Comparison of ENCODE assay signal across 9 cellular contexts in the genomic region with DNA sequence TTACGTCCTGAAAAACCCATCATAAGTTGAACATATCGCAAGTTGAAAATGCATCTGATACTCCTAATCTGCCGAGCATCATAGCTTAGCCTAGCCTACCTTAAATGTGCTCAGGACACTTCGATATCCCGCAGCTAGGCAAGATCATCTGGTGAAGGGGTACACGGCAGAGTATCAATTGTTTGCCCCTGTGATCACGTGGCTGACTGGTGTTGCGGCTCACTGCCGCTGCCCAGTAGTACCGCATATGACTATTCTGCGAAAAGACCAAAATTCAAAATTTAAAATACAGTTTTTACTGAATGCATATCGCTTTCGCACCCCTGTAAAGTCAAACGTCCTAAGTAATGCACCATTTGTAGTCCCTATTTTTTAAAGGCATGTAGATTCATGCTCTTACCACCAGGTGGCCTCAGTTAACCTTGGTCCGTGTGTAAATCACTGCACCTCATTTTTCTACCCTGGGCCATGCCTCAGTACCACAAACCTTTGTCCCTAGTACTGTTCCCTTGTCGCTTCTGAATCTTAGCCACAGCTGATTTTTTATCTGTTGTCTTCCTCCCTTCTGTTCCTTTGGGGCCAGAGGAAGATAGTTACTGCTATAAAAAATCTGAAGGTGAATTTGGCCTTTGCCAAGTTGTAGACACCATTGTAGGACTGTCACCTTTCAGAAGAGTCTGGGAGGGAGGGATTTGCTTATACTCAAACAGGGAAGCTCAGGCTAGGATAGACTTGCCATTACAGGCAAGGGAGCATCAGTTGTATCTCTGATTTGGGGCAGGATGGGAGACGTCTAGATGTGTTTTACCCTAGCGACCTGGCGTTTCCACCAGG. TPM values are rescaled to one million over a fixed set of nuclear protein-coding genes. Genes with fewer than 3 reads are reported as not detected.
DNase-seq lines count a peak whose midpoint lies in the region; ATAC-seq and TF ChIP-seq lines count a peak whose summit lies in the region.
"Had no signal": no experiment of that assay in that cellular context is flagged by ENCODE, and none has a peak within 500 bp of the region (broad histone marks: within the 10 kb centered on the region; RNA-seq: fewer than 3 reads in every experiment).

No MANE protein-coding gene starts in this region.

- ATAC-seq in activated naive CD8-positive, alpha-beta T cell treated with anti-CD3 and anti-CD28 coated beads, Interleukin-2, amount 10 ng/mL, durations not matched to agents 7 days and 5 days (ENCODE audit: low read depth) = peak; percentile 61
- ATAC-seq in HG03095 (IDR thresholded peaks at IDR 0.05; ENCODE audit: unreplicated experiment) (no peak), GM19397 (IDR thresholded peaks at IDR 0.05; ENCODE audit: unreplicated experiment) (no peak)

- no peak for DNase-seq in activated naive CD8-positive, alpha-beta T cell treated with anti-CD3 and anti-CD28 coated beads, Interleukin-2, amount 10 ng/mL, durations not matched to agents 7 days and 5 days
- DNase-seq in activated naive CD8-positive, alpha-beta T cell treated with anti-CD3 and anti-CD28 coated beads for 36 hours = no peak
- peak; percentile 87 for DNase-seq in fibroblast of peridontal ligament (ENCODE audit: extremely low read depth)

- no peaks in the 10 kb centered on the region for H3F3A ChIP-seq in Loucy (ENCODE audit: low read depth)

- no peaks in the 10 kb centered on the region for H3K79me2 ChIP-seq in Loucy (ENCODE audit: insufficient read depth, low read length)

- peaks cover 18% of the 10 kb centered on the region; the same call in 1 of the 2 replicates for H3K36me3 ChIP-seq in Loucy (ENCODE audit: insufficient read depth, low read length)

- no peak overlapping the region for H3K9ac ChIP-seq in Loucy (ENCODE audit: low read depth, low read length, poor library complexity, severe bottlenecking)

- POLR2A ChIA-PET in activated naive CD8-positive, alpha-beta T cell treated with anti-CD3 and anti-CD28 coated beads, Interleukin-2, amount 10 ng/mL, durations not matched to agents 7 days and 5 days (lab: Charles Lee) = no interaction called here

- H3K9me2 ChIP-seq in Loucy (replicated peaks; ENCODE audit: low read depth, low read length) = no peaks in the 10 kb centered on the region

- no peaks in the 10 kb centered on the region for H3K4me1 ChIP-seq in Loucy (ENCODE audit: insufficient read depth, low read length, poor library complexity, severe bottlenecking)

- no peaks in the 10 kb centered on the region for H3K9me3 ChIP-seq in Loucy (ENCODE audit: insufficient read depth, low read depth, low read length)

- H3K27me3 ChIP-seq in Loucy (ENCODE audit: insufficient read depth, low read length, poor library complexity, severe bottlenecking) = no peaks in the 10 kb centered on the region

- H3K27ac Mint-ChIP-seq in activated naive CD8-positive, alpha-beta T cell treated with anti-CD3 and anti-CD28 coated beads, Interleukin-2, amount 10 ng/mL, durations not matched to agents 7 days and 5 days = no peak overlapping the region
- H3K27ac Mint-ChIP-seq in activated naive CD8-positive, alpha-beta T cell treated with anti-CD3 and anti-CD28 coated beads for 36 hours = no peak overlapping the region
- H3K27ac Mint-ChIP-seq in nephron = no peak overlapping the region
- H3K27ac Mint-ChIP-seq: natural killer cell treated with Interleukin-12 subunit alpha and Interleukin-12 subunit beta and Interleukin-15 and Interleukin-18, amount 100 ng/mL, for 72 hours had no signal

- H3K4me1 Mint-ChIP-seq in activated naive CD8-positive, alpha-beta T cell treated with anti-CD3 and anti-CD28 coated beads, Interleukin-2, amount 10 ng/mL, durations not matched to agents 7 days and 5 days = peaks cover 3% of the 10 kb centered on the region
- peaks cover 2% of the 10 kb centered on the region for H3K4me1 Mint-ChIP-seq in activated naive CD8-positive, alpha-beta T cell treated with anti-CD3 and anti-CD28 coated beads for 36 hours
- peaks cover 12% of the 10 kb centered on the region for H3K4me1 Mint-ChIP-seq in nephron

- H3K4me2 ChIP-seq in Loucy (ENCODE audit: low read depth, low read length, poor library complexity, severe bottlenecking) = no peak overlapping the region

- TF ChIP-seq CTCF in Loucy (conservative IDR thresholded peaks at IDR 0.05; ENCODE audit: low read length) (peak; percentile 94), WI38 (IDR thresholded peaks at IDR 0.05; ENCODE audit: low read depth, low read length) (peak; percentile 61), nephron (IDR thresholded peaks at IDR 0.05; ENCODE audit: unreplicated experiment in 3 of 3) (peak; percentile 84 to 89 (median 89))

- H3K36me3 Mint-ChIP-seq in activated naive CD8-positive, alpha-beta T cell treated with anti-CD3 and anti-CD28 coated beads, Interleukin-2, amount 10 ng/mL, durations not matched to agents 7 days and 5 days = peaks cover 3% of the 10 kb centered on the region
- H3K36me3 Mint-ChIP-seq in activated naive CD8-positive, alpha-beta T cell treated with anti-CD3 and anti-CD28 coated beads for 36 hours = no peaks in the 10 kb centered on the region
- H3K36me3 Mint-ChIP-seq in nephron (ENCODE audit: low read depth) = peaks cover 17% of the 10 kb centered on the region

- no peaks in the 10 kb centered on the region for H3K9me3 Mint-ChIP-seq in activated naive CD8-positive, alpha-beta T cell treated with anti-CD3 and anti-CD28 coated beads, Interleukin-2, amount 10 ng/mL, durations not matched to agents 7 days and 5 days
- no peaks in the 10 kb centered on the region for H3K9me3 Mint-ChIP-seq in activated naive CD8-positive, alpha-beta T cell treated with anti-CD3 and anti-CD28 coated beads for 36 hours
- no peaks in the 10 kb centered on the region for H3K9me3 Mint-ChIP-seq in nephron
- H3K9me3 Mint-ChIP-seq: natural killer cell treated with Interleukin-12 subunit alpha and Interleukin-12 subunit beta and Interleukin-15 and Interleukin-18, amount 100 ng/mL, for 72 hours had no signal

- H4K20me1 ChIP-seq in Loucy (ENCODE audit: insufficient read depth, low read length, poor library complexity, severe bottlenecking) = peaks cover 7% of the 10 kb centered on the region

- no peak overlapping the region for H3K4me3 Mint-ChIP-seq in activated naive CD8-positive, alpha-beta T cell treated with anti-CD3 and anti-CD28 coated beads, Interleukin-2, amount 10 ng/mL, durations not matched to agents 7 days and 5 days
- H3K4me3 Mint-ChIP-seq in activated naive CD8-positive, alpha-beta T cell treated with anti-CD3 and anti-CD28 coated beads for 36 hours = no peak overlapping the region
- H3K4me3 Mint-ChIP-seq in nephron = no peak overlapping the region
- H3K4me3 Mint-ChIP-seq: natural killer cell treated with Interleukin-12 subunit alpha and Interleukin-12 subunit beta and Interleukin-15 and Interleukin-18, amount 100 ng/mL, for 72 hours had no signal

- no peaks in the 10 kb centered on the region for H3K27me3 Mint-ChIP-seq in activated naive CD8-positive, alpha-beta T cell treated with anti-CD3 and anti-CD28 coated beads, Interleukin-2, amount 10 ng/mL, durations not matched to agents 7 days and 5 days
- H3K27me3 Mint-ChIP-seq in activated naive CD8-positive, alpha-beta T cell treated with anti-CD3 and anti-CD28 coated beads for 36 hours = no peaks in the 10 kb centered on the region
- H3K27me3 Mint-ChIP-seq in nephron (ENCODE audit: low read depth) = no peaks in the 10 kb centered on the region
- H3K27me3 Mint-ChIP-seq: natural killer cell treated with Interleukin-12 subunit alpha and Interleukin-12 subunit beta and Interleukin-15 and Interleukin-18, amount 100 ng/mL, for 72 hours had no signal

- no peak overlapping the region for H2AFZ ChIP-seq in Loucy (ENCODE audit: low read length)

- no peak overlapping the region for H3K4me3 ChIP-seq in Loucy (ENCODE audit: low read length, poor library complexity, severe bottlenecking)
- H3K4me3 ChIP-seq in WI38 (ENCODE audit: low read depth, low read length) = no peak overlapping the region

RNA-seq across cellular contexts. Expression of a gene that starts 34.4 kb away (rescaled TPM):
- total RNA-seq in activated naive CD8-positive, alpha-beta T cell treated with anti-CD3 and anti-CD28 coated beads, Interleukin-2, amount 10 ng/mL, durations not matched to agents 7 days and 5 days = 10 to 100 TPM; 60.6 to 61.5 TPM
- total RNA-seq in activated naive CD8-positive, alpha-beta T cell treated with anti-CD3 and anti-CD28 coated beads for 36 hours = 10 to 100 TPM; 32.1 to 35.3 TPM

RNA-seq across cellular contexts. Expression of a gene that starts 41.8 kb away (rescaled TPM):
- 10 to 100 TPM; 54.5 to 59.0 TPM for total RNA-seq in activated naive CD8-positive, alpha-beta T cell treated with anti-CD3 and anti-CD28 coated beads, Interleukin-2, amount 10 ng/mL, durations not matched to agents 7 days and 5 days
- total RNA-seq in activated naive CD8-positive, alpha-beta T cell treated with anti-CD3 and anti-CD28 coated beads for 36 hours = 100 to 1,000 TPM; 152 to 165 TPM
